31 cellular contexts compared by ENCODE assay signal in the genomic region with DNA sequence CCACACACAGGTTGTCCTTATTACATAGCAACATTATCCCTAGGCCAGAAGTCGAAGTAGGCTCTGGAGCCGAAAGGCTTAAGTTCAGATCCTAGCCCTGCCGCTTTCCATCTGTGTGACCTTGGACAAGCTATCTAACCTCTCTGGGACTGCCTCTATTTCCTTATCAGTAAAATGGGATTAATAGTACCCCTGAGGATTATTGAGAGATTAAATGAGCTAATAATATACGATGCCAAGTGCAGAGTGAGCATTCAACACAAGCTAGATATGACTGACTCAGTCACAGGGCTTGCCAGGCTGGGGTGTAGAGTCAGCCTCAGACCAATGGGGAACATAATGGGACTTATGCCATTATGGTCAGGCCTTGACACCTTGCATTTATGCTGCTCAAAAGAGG. TPM values are rescaled to one million over a fixed set of nuclear protein-coding genes. Genes with fewer than 3 reads are reported as not detected.
"Had no signal": no experiment of that assay in that cellular context is flagged by ENCODE, and none has a peak within 500 bp of the region (broad histone marks: within the 10 kb centered on the region; RNA-seq: fewer than 3 reads in every experiment).

No MANE protein-coding gene starts in this region.

- H3K9me3 Mint-ChIP-seq: activated B cell treated with CpG ODN at 0.5 μM for 24 hours; activated CD4-positive, alpha-beta T cell treated with anti-CD3 and anti-CD28 coated beads, Interleukin-2, amount 10 ng/mL, durations not matched to agents 24 days and 14 days; activated naive CD4-positive, alpha-beta T cell treated with anti-CD3 and anti-CD28 coated beads, Interleukin-2, amount 10 ng/mL, durations not matched to agents 7 days and 5 days; activated naive CD8-positive, alpha-beta T cell treated with anti-CD3 and anti-CD28 coated beads for 36 hours; activated T-helper 2 cell treated with anti-CD3 and anti-CD28 coated beads, Interferon-gamma antibody, Interleukin-2, Interleukin-4, amounts not matched to agents 10 μg/mL and 5 μg/mL and 100 μg/mL, durations not matched to agents 14 hours and 24 hours and 36 hours; T-cell had no signal

- H3K4me3 Mint-ChIP-seq: activated B cell treated with CpG ODN at 0.5 μM for 24 hours; activated CD4-positive, alpha-beta T cell treated with anti-CD3 and anti-CD28 coated beads, Interleukin-2, amount 10 ng/mL, durations not matched to agents 24 days and 14 days; activated naive CD4-positive, alpha-beta T cell treated with anti-CD3 and anti-CD28 coated beads, Interleukin-2, amount 10 ng/mL, durations not matched to agents 7 days and 5 days; activated naive CD8-positive, alpha-beta T cell treated with anti-CD3 and anti-CD28 coated beads for 36 hours; T-cell had no signal

- ATAC-seq: Panc1, Right ventricle myocardium inferior, T-cell had no signal

- H3K27ac ChIP-seq: SK-N-MC had no signal

- H3K27ac Mint-ChIP-seq: activated B cell treated with CpG ODN at 0.5 μM for 24 hours; activated CD4-positive, alpha-beta T cell treated with anti-CD3 and anti-CD28 coated beads, Interleukin-2, amount 10 ng/mL, durations not matched to agents 24 days and 14 days; activated naive CD8-positive, alpha-beta T cell treated with anti-CD3 and anti-CD28 coated beads for 36 hours; activated T-helper 2 cell treated with anti-CD3 and anti-CD28 coated beads, Interferon-gamma antibody, Interleukin-2, Interleukin-4, amounts not matched to agents 10 μg/mL and 5 μg/mL and 100 μg/mL, durations not matched to agents 14 hours and 24 hours and 36 hours; T-cell had no signal

- H3K36me3 Mint-ChIP-seq: activated naive CD4-positive, alpha-beta T cell treated with anti-CD3 and anti-CD28 coated beads, Interleukin-2, amount 10 ng/mL, durations not matched to agents 7 days and 5 days; activated naive CD8-positive, alpha-beta T cell treated with anti-CD3 and anti-CD28 coated beads for 36 hours; T-cell had no signal

- H3K4me3 ChIP-seq: SK-N-MC had no signal

- FAIRE-seq: TTC549 had no signal

- H3K27me3 Mint-ChIP-seq: activated B cell treated with CpG ODN at 0.5 μM for 24 hours; activated naive CD8-positive, alpha-beta T cell treated with anti-CD3 and anti-CD28 coated beads for 36 hours had no signal

- DNase-seq: activated B cell treated with CpG ODN at 0.5 μM for 24 hours; activated CD4-positive, alpha-beta T cell treated with anti-CD3 and anti-CD28 coated beads for 1 hour; activated CD4-positive, alpha-beta T cell treated with anti-CD3 and anti-CD28 coated beads, Interleukin-2, amount 10 ng/mL, durations not matched to agents 24 days and 14 days; activated CD4-positive, alpha-beta T cell treated with anti-CD3 and anti-CD28 coated beads, Interleukin-2, amount 50 U/mL, for 48 hours; activated gamma-delta T cell treated with Interleukin-2 at 50 U/mL for 16 hours; activated naive CD4-positive, alpha-beta T cell treated with anti-CD3 and anti-CD28 coated beads, Interleukin-2, amount 10 ng/mL, durations not matched to agents 7 days and 5 days; activated naive CD8-positive, alpha-beta T cell treated with anti-CD3 and anti-CD28 coated beads for 36 hours; activated T-cell treated with anti-CD3 and anti-CD28 coated beads, Interleukin-2, amount 50 U/mL, for 48 hours; KG1; MV-4-11; NCI-H1092 treated with DMSO at 0.1 percent for 48 hours; NCI-H1417 treated with DMSO at 0.1 percent for 48 hours; NCI-H1694; NCI-H2029; NCI-H2107; NCI-H2171 treated with DMSO at 0.1 percent for 48 hours; NCI-H226; NCI-H526; NCI-H774; NK-92 treated with Interleukin-12 subunit alpha and Interleukin-12 subunit beta, amount 100 ng/mL, for 24 hours; OCI-M1; RPMI8226; T-cell; T-helper 2 cell; T1000 had no signal

RNA-seq across cellular contexts. Expression of gene SNAI1, which starts 58.5 kb away (rescaled TPM):
- total RNA-seq: LHCN-M2 had no signal
